In genomic region chr19:35154535-35155406, GRCh38 we compare ENCODE assay signal across 1 cellular context.
A peak's percentile ranks its signal among the peaks of the same experiment; 100 is the strongest.
TF ChIP-seq lines count a peak whose summit lies in the region.

A gene with protein sequence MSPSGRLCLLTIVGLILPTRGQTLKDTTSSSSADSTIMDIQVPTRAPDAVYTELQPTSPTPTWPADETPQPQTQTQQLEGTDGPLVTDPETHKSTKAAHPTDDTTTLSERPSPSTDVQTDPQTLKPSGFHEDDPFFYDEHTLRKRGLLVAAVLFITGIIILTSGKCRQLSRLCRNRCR (plus strand): TSS chr19:35154735. CDS start chr19:35155551, 816 bp downstream.

TF ChIP-seq in PFSK-1, 5 proteins besides CTCF, POLR2A, EP300 and RAD21 (continued from another document):
- TF ChIP-seq FOXP2 (optimal IDR thresholded peaks at IDR 0.05; ENCODE audit: borderline replicate concordance, extremely low read depth, extremely low read length, insufficient read depth) (peak; percentile 22), POLR2AphosphoS5 (IDR thresholded peaks at IDR 0.05; ENCODE audit: low read depth, low read length) (0 out of 2 replicates have a peak, but pooled peaks have one; percentile 49)
